Comparison of ENCODE assay signal across 18 cellular contexts in genomic region chr2:227222292-227222691, GRCh38. TPM values are rescaled to one million over a fixed set of nuclear protein-coding genes. Genes with fewer than 3 reads are reported as not detected.
DNase-seq lines count a peak whose midpoint lies in the region; ATAC-seq and TF ChIP-seq lines count a peak whose summit lies in the region.
"Had no signal": no experiment of that assay in that cellular context is flagged by ENCODE, and none has a peak within 500 bp of the region (broad histone marks: within the 10 kb centered on the region; RNA-seq: fewer than 3 reads in every experiment).

No MANE protein-coding gene starts in this region.

- ATAC-seq in WTC11, result no peak
- ATAC-seq in stimulated activated memory B cell treated with anti-CD40 and anti-IgM and Interleukin-4, amounts not matched to agents 10 μg/mL and 1 μg/mL and 100 μg/mL, for 72 hours, result no peak
- ATAC-seq in HG03571 (IDR thresholded peaks at IDR 0.05; ENCODE audit: unreplicated experiment), result no peak
- ATAC-seq in GM21786 (IDR thresholded peaks at IDR 0.05; ENCODE audit: unreplicated experiment), result no peak
- ATAC-seq: A549; CD8-positive, alpha-beta T cell; GM12878 had no signal

- H3K4me1 ChIP-seq in ovary (ENCODE audit: insufficient read depth), result no peaks in the 10 kb centered on the region
- H3K4me1 ChIP-seq: BE2C had no signal

- no peaks in the 10 kb centered on the region for H3K36me3 Mint-ChIP-seq in WTC11
- peaks cover 6% of the 10 kb centered on the region for H3K36me3 Mint-ChIP-seq in stimulated activated memory B cell treated with anti-CD40 and anti-IgM and Interleukin-4, amounts not matched to agents 10 μg/mL and 1 μg/mL and 100 μg/mL, for 72 hours
- H3K36me3 Mint-ChIP-seq: CD14-positive monocyte; CD8-positive, alpha-beta T cell had no signal

- H3K36me3 ChIP-seq in ovary, result no peaks in the 10 kb centered on the region
- H3K36me3 ChIP-seq: BE2C had no signal

- TF ChIP-seq POLR2A in ovary (IDR thresholded peaks at IDR 0.05), result no peak

- no peak overlapping the region for H3K4me3 ChIP-seq in GM12865 (ENCODE audit: low read depth, low read length)
- H3K4me3 ChIP-seq in ovary, result no peak overlapping the region
- H3K4me3 ChIP-seq: A549, GM12878, GM23248 had no signal

- H3K4me3 Mint-ChIP-seq in WTC11, result no peak overlapping the region
- H3K4me3 Mint-ChIP-seq in stimulated activated memory B cell treated with anti-CD40 and anti-IgM and Interleukin-4, amounts not matched to agents 10 μg/mL and 1 μg/mL and 100 μg/mL, for 72 hours, result no peak overlapping the region
- H3K4me3 Mint-ChIP-seq: CD14-positive monocyte; CD8-positive, alpha-beta T cell; IgD-negative memory B cell had no signal

- DNase-seq in GM12865 (ENCODE audit: low read depth) (peak; percentile 8), HCEC 1CT (peak; percentile 6), WTC11 (ENCODE audit: low spot score) (no peak), ovary (no peak)
- DNase-seq: BE2C; Caco-2; CD8-positive, alpha-beta T cell; DND-41; GM23248; KG1 had no signal

- H3K9me3 Mint-ChIP-seq in WTC11, result no peaks in the 10 kb centered on the region
- H3K9me3 Mint-ChIP-seq in stimulated activated memory B cell treated with anti-CD40 and anti-IgM and Interleukin-4, amounts not matched to agents 10 μg/mL and 1 μg/mL and 100 μg/mL, for 72 hours, result no peaks in the 10 kb centered on the region
- H3K9me3 Mint-ChIP-seq: CD14-positive monocyte; CD8-positive, alpha-beta T cell; IgD-negative memory B cell had no signal

- intact Hi-C loops in ovary (cut with DNase I), result no loop called here

- POLR2A ChIA-PET in WTC11 (lab: Charles Lee), result no interaction called here

- H3K27me3 ChIP-seq in ovary, result no peaks in the 10 kb centered on the region

- CTCF ChIA-PET in WTC11 (lab: Charles Lee), result no interaction called here

- H3K27me3 Mint-ChIP-seq in WTC11 (ENCODE audit: low read depth), result no peaks in the 10 kb centered on the region
- no peaks in the 10 kb centered on the region for H3K27me3 Mint-ChIP-seq in stimulated activated memory B cell treated with anti-CD40 and anti-IgM and Interleukin-4, amounts not matched to agents 10 μg/mL and 1 μg/mL and 100 μg/mL, for 72 hours
- H3K27me3 Mint-ChIP-seq: IgD-negative memory B cell had no signal

- WGBS in ovary, 3 donors, result 60 to 69% (median 62%) methylated on average over 4 of the region's 4 CpGs

- peak overlapping the region; percentile 78 for H3K27ac Mint-ChIP-seq in WTC11
- peak overlapping the region; percentile 39 for H3K27ac Mint-ChIP-seq in stimulated activated memory B cell treated with anti-CD40 and anti-IgM and Interleukin-4, amounts not matched to agents 10 μg/mL and 1 μg/mL and 100 μg/mL, for 72 hours
- H3K27ac Mint-ChIP-seq: CD14-positive monocyte; CD8-positive, alpha-beta T cell; IgD-negative memory B cell had no signal

- no peak overlapping the region for H3K27ac ChIP-seq in ovary
- H3K27ac ChIP-seq: GM23248 had no signal

- TF ChIP-seq CTCF in GM12865 (IDR thresholded peaks at IDR 0.05; ENCODE audit: insufficient read depth, low read depth, low read length, missing control alignments) (no peak), WTC11 (IDR thresholded peaks at IDR 0.05) (no peak), ovary (IDR thresholded peaks at IDR 0.05) (no peak)

- H3K9me3 ChIP-seq in ovary, result no peaks in the 10 kb centered on the region
- H3K9me3 ChIP-seq: A549, BE2C, Caco-2 had no signal

- peaks cover 9% of the 10 kb centered on the region for H3K4me1 Mint-ChIP-seq in WTC11
- H3K4me1 Mint-ChIP-seq in stimulated activated memory B cell treated with anti-CD40 and anti-IgM and Interleukin-4, amounts not matched to agents 10 μg/mL and 1 μg/mL and 100 μg/mL, for 72 hours, result peaks cover 7% of the 10 kb centered on the region
- H3K4me1 Mint-ChIP-seq: CD14-positive monocyte had no signal

- no peak for TF ChIP-seq EP300 in ovary (IDR thresholded peaks at IDR 0.05)

TF ChIP-seq in WTC11, 78 proteins besides CTCF, POLR2A, EP300 and RAD21 (continues in another document):
- TF ChIP-seq ZNF416 (CRISPR knock-in tag; IDR thresholded peaks at IDR 0.05) (no peak), NFYB (CRISPR knock-in tag; conservative IDR thresholded peaks at IDR 0.05; ENCODE audit: low read depth) (no peak), ZNF232 (CRISPR knock-in tag; IDR thresholded peaks at IDR 0.05) (no peak), ZNF317 (CRISPR knock-in tag; IDR thresholded peaks at IDR 0.05; ENCODE audit: borderline replicate concordance, low read depth) (no peak), NR2C2 (CRISPR knock-in tag; IDR thresholded peaks at IDR 0.05) (no peak), E2F4 (CRISPR knock-in tag; IDR thresholded peaks at IDR 0.05; ENCODE audit: borderline replicate concordance, low read depth) (no peak), ZNF532 (CRISPR knock-in tag; IDR thresholded peaks at IDR 0.05; ENCODE audit: borderline replicate concordance) (no peak), AR (CRISPR knock-in tag; IDR thresholded peaks at IDR 0.05) (no peak), MAX (CRISPR knock-in tag; IDR thresholded peaks at IDR 0.05) (no peak), ZNF138 (CRISPR knock-in tag; conservative IDR thresholded peaks at IDR 0.05) (no peak)

RNA-seq across cellular contexts. Expression of gene COL4A3, which starts 57.9 kb away (rescaled TPM):
- 0.53 to 1.1 TPM (median 0.90 TPM) in 3 replicates for total RNA-seq in WTC11 (2021)
- total RNA-seq in ovary, result 10 to 100 TPM in 1 of 7 donors, 1 to 10 TPM in 5, under 1 TPM in 1; 0.47 to 14.1 (median 4.8) TPM
- polyA plus RNA-seq in ovary, result 1 to 10 TPM; 2.4 to 2.9 TPM
- total RNA-seq: HT1080 had no signal
- polyA plus RNA-seq: CD14-positive monocyte had no signal

RNA-seq across cellular contexts. Expression of gene COL4A4, which starts 58.3 kb away (rescaled TPM):
- total RNA-seq in WTC11 (2021) (1.9 to 3.1 TPM (median 1.9 TPM) in 3 replicates), ovary (1 to 10 TPM in 5 of 7 donors, under 1 TPM in 2; 0.30 to 8.3 (median 2.0) TPM)
- polyA plus RNA-seq in ovary, result 1 to 10 TPM; 1.5 to 5.0 TPM
- total RNA-seq: CD8-positive, alpha-beta T cell had no signal

Comparison
In these comparisons a context has a peak if more than half of its experiments do, and no peak if none do; other contexts are left out.
1. DNase-seq: peak in GM12865 (single experiment) and HCEC 1CT (single experiment); none in WTC11 (single experiment) and ovary (0 of 5).